ENCODE assay signal across 28 cellular contexts in the genomic region with DNA sequence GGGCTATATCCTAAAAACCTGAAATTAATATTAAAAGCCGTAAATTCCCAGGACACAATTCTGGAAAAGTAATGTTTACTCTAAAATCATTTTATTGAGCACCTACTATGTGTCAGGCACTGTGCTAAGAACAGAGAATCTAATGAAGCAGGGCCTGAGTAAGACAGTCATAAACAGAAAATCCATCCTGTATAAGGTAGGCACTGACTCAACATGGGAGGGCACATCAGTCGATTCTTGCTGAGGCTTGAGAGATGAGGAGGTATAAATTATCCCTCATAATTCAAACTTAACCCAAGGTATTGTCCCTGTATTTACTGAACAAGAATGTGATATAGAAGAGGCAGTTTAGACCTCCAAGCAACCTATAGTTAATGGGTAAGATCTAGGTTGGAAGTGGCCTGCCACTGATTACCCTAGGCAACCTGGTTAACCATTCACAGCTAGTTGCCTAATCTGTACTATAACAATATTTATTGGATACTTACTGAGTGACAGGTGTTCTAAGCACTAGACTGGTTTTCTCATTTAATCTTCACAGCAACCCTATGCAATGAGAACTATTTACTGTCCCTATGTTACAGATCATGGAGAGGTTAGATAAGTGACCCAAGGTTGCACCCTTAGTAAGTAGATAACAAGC.
DNase-seq lines count a peak whose midpoint lies in the region; ATAC-seq, FAIRE-seq and TF ChIP-seq lines count a peak whose summit lies in the region.
"Had no signal": no experiment of that assay in that cellular context is flagged by ENCODE, and none has a peak within 500 bp of the region (broad histone marks: within the 10 kb centered on the region; RNA-seq: fewer than 3 reads in every experiment).

No MANE protein-coding gene starts in this region.

- no peaks in the 10 kb centered on the region for H3K36me3 ChIP-seq in GM12878 (ENCODE audit: control insufficient read depth in 2 of 2, insufficient read depth in 2 of 2, low read length in 1 of 2)
- no peaks in the 10 kb centered on the region for H3K36me3 ChIP-seq in CD8-positive, alpha-beta T cell (ENCODE audit: insufficient read depth, low read length)
- no peaks in the 10 kb centered on the region for H3K36me3 ChIP-seq in MM.1S (replicated peaks; ENCODE audit: insufficient read depth, low read length)
- H3K36me3 ChIP-seq: left ventricle myocardium inferior, spleen, WERI-Rb-1 had no signal

- CTCF ChIA-PET in GM12878 (lab: Yijun Ruan, JAX), result no interaction called here
- CTCF ChIA-PET in CD8-positive, alpha-beta T cell (lab: Charles Lee), result no interaction called here

- H3K4me1 ChIP-seq in GM12878 (ENCODE audit: control insufficient read depth, insufficient read depth, low read length) (no peaks in the 10 kb centered on the region), MM.1S (ENCODE audit: low read length) (peaks cover 11% of the 10 kb centered on the region)
- H3K4me1 ChIP-seq in CD8-positive, alpha-beta T cell (ENCODE audit: insufficient read depth, low read length), result no peaks in the 10 kb centered on the region
- H3K4me1 ChIP-seq: left ventricle myocardium inferior, spleen had no signal

- no peaks in the 10 kb centered on the region for H3K27me3 Mint-ChIP-seq in CD8-positive, alpha-beta T cell (ENCODE audit: low read depth)
- H3K27me3 Mint-ChIP-seq: IgD-negative memory B cell had no signal

- H3K79me2 ChIP-seq in GM12878 (ENCODE audit: control insufficient read depth, insufficient read depth, low read length) (no peaks in the 10 kb centered on the region), MM.1S (ENCODE audit: low read length) (no peaks in the 10 kb centered on the region)

- H2AFZ ChIP-seq in GM12878 (ENCODE audit: control insufficient read depth, low read depth, low read length) (no peak overlapping the region), MM.1S (ENCODE audit: low read length) (no peak overlapping the region)
- H2AFZ ChIP-seq: PC-9 had no signal

- DNase-seq in GM12878 (ENCODE audit: low read depth, low spot score), result no peak
- DNase-seq in stimulated activated effector memory CD8-positive, alpha-beta T cell treated with anti-CD3 and anti-CD28 coated beads, Interleukin-12 subunit alpha, Interleukin-12 subunit beta, amount 100 ng/mL, for 72 hours (ENCODE audit: low spot score in 2 of 2), result no peak
- DNase-seq in NCI-H2171 (lab: John Stamatoyannopoulos, UW), result no peak
- DNase-seq in CD8-positive, alpha-beta T cell, result no peak
- DNase-seq in MM.1S, result no peak
- DNase-seq: activated CD4-positive, alpha-beta T cell treated with anti-CD3 and anti-CD28 coated beads, Interleukin-2, amount 10 ng/mL, durations not matched to agents 24 days and 14 days; activated effector memory CD4-positive, alpha-beta T cell treated with anti-CD3 and anti-CD28 coated beads, Interleukin-2, amount 50 U/mL, for 16 hours; activated naive CD8-positive, alpha-beta T cell treated with anti-CD3 and anti-CD28 coated beads, Interleukin-2, amount 10 ng/mL, durations not matched to agents 7 days and 5 days; activated T-cell treated with anti-CD3 and anti-CD28 coated beads, Interleukin-2, amount 50 U/mL, for 1 hour; C1 segment of cervical spinal cord; endodermal cell; left ventricle myocardium inferior; naive thymus-derived CD8-positive, alpha-beta T cell; NCI-H1048; NCI-H1694 treated with DMSO at 0.1 percent for 48 hours; NCI-H524 treated with DMSO at 0.1 percent for 48 hours; PC-9; right cardiac atrium; spleen; trophoblast cell; WERI-Rb-1 had no signal

- 73% methylated on average over 2 of the region's 2 CpGs for WGBS in GM12878 (ENCODE audit: insufficient coverage, insufficient replicate concordance, low lambda C conversion rate, missing lambda C conversion rate)

- H3K4me3 Mint-ChIP-seq in stimulated activated effector memory CD8-positive, alpha-beta T cell treated with anti-CD3 and anti-CD28 coated beads, Interleukin-12 subunit alpha, Interleukin-12 subunit beta, amount 100 ng/mL, for 72 hours, result no peak overlapping the region
- H3K4me3 Mint-ChIP-seq in CD8-positive, alpha-beta T cell, result no peak overlapping the region
- H3K4me3 Mint-ChIP-seq: activated CD4-positive, alpha-beta T cell treated with anti-CD3 and anti-CD28 coated beads, Interleukin-2, amount 10 ng/mL, durations not matched to agents 24 days and 14 days; activated naive CD8-positive, alpha-beta T cell treated with anti-CD3 and anti-CD28 coated beads, Interleukin-2, amount 10 ng/mL, durations not matched to agents 7 days and 5 days; endodermal cell; naive thymus-derived CD8-positive, alpha-beta T cell had no signal

- in situ Hi-C loops in GM12878 (cut with MboI), result no loop called here

- H3K4me1 Mint-ChIP-seq in stimulated activated effector memory CD8-positive, alpha-beta T cell treated with anti-CD3 and anti-CD28 coated beads, Interleukin-12 subunit alpha, Interleukin-12 subunit beta, amount 100 ng/mL, for 72 hours, result no peaks in the 10 kb centered on the region
- no peaks in the 10 kb centered on the region for H3K4me1 Mint-ChIP-seq in CD8-positive, alpha-beta T cell (ENCODE audit: low read depth)
- H3K4me1 Mint-ChIP-seq: activated naive CD8-positive, alpha-beta T cell treated with anti-CD3 and anti-CD28 coated beads, Interleukin-2, amount 10 ng/mL, durations not matched to agents 7 days and 5 days had no signal

- H4K20me1 ChIP-seq in GM12878 (ENCODE audit: control insufficient read depth, insufficient read depth) (no peaks in the 10 kb centered on the region), MM.1S (ENCODE audit: insufficient read depth, low read length) (no peaks in the 10 kb centered on the region)

- no peak for TF ChIP-seq CTCF in GM12878 (IDR thresholded peaks at IDR 0.05 in 2 of 3, conservative IDR thresholded peaks at IDR 0.05 in 1 of 3; ENCODE audit: control insufficient read depth in 2 of 3, extremely low read depth in 1 of 3, insufficient read depth in 1 of 3, low read depth in 3 of 3, low read length in 3 of 3)
- TF ChIP-seq CTCF in CD8-positive, alpha-beta T cell (IDR thresholded peaks at IDR 0.05), result no peak
- TF ChIP-seq CTCF in MM.1S (IDR thresholded peaks at IDR 0.05; ENCODE audit: low read length), result no peak

- no TSS peak for BruUV-seq in GM12878 (replicated peaks; lab: Mats Ljungman, UMichigan)

- H3K9me3 ChIP-seq in GM12878 (replicated peaks; ENCODE audit: control insufficient read depth, insufficient read depth, low read length) (no peaks in the 10 kb centered on the region), MM.1S (replicated peaks; ENCODE audit: insufficient read depth, low read length) (no peaks in the 10 kb centered on the region)
- H3K9me3 ChIP-seq in CD8-positive, alpha-beta T cell (ENCODE audit: low read length), result no peaks in the 10 kb centered on the region
- H3K9me3 ChIP-seq: left ventricle myocardium inferior, spleen had no signal

- POLR2A ChIA-PET in GM12878 (lab: Charles Lee), result no interaction called here
- POLR2A ChIA-PET in CD8-positive, alpha-beta T cell (lab: Charles Lee), result no interaction called here

- no peak for TF ChIP-seq POLR2A in GM12878 (IDR thresholded peaks at IDR 0.05; ENCODE audit: low read depth, low read length)

- ATAC-seq in GM18861 (IDR thresholded peaks at IDR 0.05; ENCODE audit: unreplicated experiment) (peak; percentile 55), HG02759 (IDR thresholded peaks at IDR 0.05; ENCODE audit: unreplicated experiment) (peak; percentile 70), GM12878 (peak; percentile 28; the same call in 2 of the 3 replicates)
- peak; percentile 44 for ATAC-seq in stimulated activated effector memory CD8-positive, alpha-beta T cell treated with anti-CD3 and anti-CD28 coated beads, Interleukin-12 subunit alpha, Interleukin-12 subunit beta, amount 100 ng/mL, for 72 hours
- ATAC-seq in CD8-positive, alpha-beta T cell, result no peak
- ATAC-seq: naive thymus-derived CD8-positive, alpha-beta T cell; right cardiac atrium; Right ventricle myocardium inferior had no signal

- no peak for FAIRE-seq in GM12878 (lab: Jason Lieb, UNC)
- FAIRE-seq: astrocyte, frontal cortex had no signal

- no peaks in the 10 kb centered on the region for H3K9me2 ChIP-seq in MM.1S (replicated peaks; ENCODE audit: insufficient read depth, low read length)

- no peak overlapping the region for H3K27ac Mint-ChIP-seq in stimulated activated effector memory CD8-positive, alpha-beta T cell treated with anti-CD3 and anti-CD28 coated beads, Interleukin-12 subunit alpha, Interleukin-12 subunit beta, amount 100 ng/mL, for 72 hours
- H3K27ac Mint-ChIP-seq in CD8-positive, alpha-beta T cell, result no peak overlapping the region
- H3K27ac Mint-ChIP-seq: activated CD4-positive, alpha-beta T cell treated with anti-CD3 and anti-CD28 coated beads, Interleukin-2, amount 10 ng/mL, durations not matched to agents 24 days and 14 days; activated naive CD8-positive, alpha-beta T cell treated with anti-CD3 and anti-CD28 coated beads, Interleukin-2, amount 10 ng/mL, durations not matched to agents 7 days and 5 days; endodermal cell; naive thymus-derived CD8-positive, alpha-beta T cell had no signal

- no peaks in the 10 kb centered on the region for H3K27me3 ChIP-seq in GM12878 (replicated peaks in 1 of 2; ENCODE audit: control insufficient read depth in 2 of 2, insufficient read depth in 2 of 2, low read length in 1 of 2)
- no peaks in the 10 kb centered on the region for H3K27me3 ChIP-seq in CD8-positive, alpha-beta T cell (ENCODE audit: insufficient read depth, low read length)
- H3K27me3 ChIP-seq in MM.1S (replicated peaks; ENCODE audit: insufficient read depth, low read length), result no peaks in the 10 kb centered on the region
- H3K27me3 ChIP-seq: spleen had no signal

- H3K36me3 Mint-ChIP-seq in stimulated activated effector memory CD8-positive, alpha-beta T cell treated with anti-CD3 and anti-CD28 coated beads, Interleukin-12 subunit alpha, Interleukin-12 subunit beta, amount 100 ng/mL, for 72 hours, result no peaks in the 10 kb centered on the region
- no peaks in the 10 kb centered on the region for H3K36me3 Mint-ChIP-seq in CD8-positive, alpha-beta T cell
- H3K36me3 Mint-ChIP-seq: activated naive CD8-positive, alpha-beta T cell treated with anti-CD3 and anti-CD28 coated beads, Interleukin-2, amount 10 ng/mL, durations not matched to agents 7 days and 5 days; naive thymus-derived CD8-positive, alpha-beta T cell had no signal

- no peaks in the 10 kb centered on the region for H3F3A ChIP-seq in MM.1S (ENCODE audit: insufficient read depth, low read length)

- H3K4me3 ChIP-seq in GM12878, result no peak overlapping the region
- no peak overlapping the region for H3K4me3 ChIP-seq in CD8-positive, alpha-beta T cell (ENCODE audit: low read depth, low read length)
- no peak overlapping the region for H3K4me3 ChIP-seq in MM.1S (ENCODE audit: low read length)
- H3K4me3 ChIP-seq: coronary artery, left ventricle myocardium inferior, PC-9, spleen had no signal

- intact Hi-C loops in GM12878 (cut with micrococcal nuclease; ENCODE audit: unreplicated experiment), result no loop called here
- intact Hi-C loops in CD8-positive, alpha-beta T cell (cut with DNase I, micrococcal nuclease), result no loop called here

- SMC1A ChIA-PET in GM12878 (lab: Charles Lee; ENCODE audit: uncharacterized antibody, unreplicated experiment), result no interaction called here

- no peak for TF ChIP-seq RAD21 in GM12878 (IDR thresholded peaks at IDR 0.05; ENCODE audit: insufficient read depth, low read depth, low read length)

- RAD21 ChIA-PET in GM12878 (lab: Charles Lee; ENCODE audit: unreplicated experiment), result no interaction called here

- H3K27ac ChIP-seq in GM12878 (ENCODE audit: control insufficient read depth, insufficient read depth), result no peak overlapping the region
- no peak overlapping the region for H3K27ac ChIP-seq in CD8-positive, alpha-beta T cell (ENCODE audit: low read depth, low read length)
- H3K27ac ChIP-seq in MM.1S (ENCODE audit: low read length), result no peak overlapping the region
- H3K27ac ChIP-seq: coronary artery, left ventricle myocardium inferior, PC-9, spleen, WERI-Rb-1 had no signal

- H3K9me3 Mint-ChIP-seq in stimulated activated effector memory CD8-positive, alpha-beta T cell treated with anti-CD3 and anti-CD28 coated beads, Interleukin-12 subunit alpha, Interleukin-12 subunit beta, amount 100 ng/mL, for 72 hours, result no peaks in the 10 kb centered on the region
- H3K9me3 Mint-ChIP-seq in CD8-positive, alpha-beta T cell, result no peaks in the 10 kb centered on the region
- H3K9me3 Mint-ChIP-seq: activated CD4-positive, alpha-beta T cell treated with anti-CD3 and anti-CD28 coated beads, Interleukin-2, amount 10 ng/mL, durations not matched to agents 24 days and 14 days; activated naive CD8-positive, alpha-beta T cell treated with anti-CD3 and anti-CD28 coated beads, Interleukin-2, amount 10 ng/mL, durations not matched to agents 7 days and 5 days; endodermal cell had no signal

- H3K4me2 ChIP-seq in GM12878 (ENCODE audit: control insufficient read depth, insufficient read depth) (no peak overlapping the region), MM.1S (ENCODE audit: low read depth, low read length) (no peak overlapping the region)
- H3K4me2 ChIP-seq: PC-9 had no signal

- no peak for TF ChIP-seq EP300 in GM12878 (IDR thresholded peaks at IDR 0.05; ENCODE audit: borderline replicate concordance in 1 of 2, control insufficient read depth in 1 of 2, low read depth in 2 of 2, low read length in 2 of 2)

- no peak overlapping the region for H3K9ac ChIP-seq in GM12878 (ENCODE audit: control insufficient read depth, insufficient read depth, low read length)
- H3K9ac ChIP-seq in MM.1S (ENCODE audit: low read length), result no peak overlapping the region
